In genomic region chr10:89367529-89367928, GRCh38 we compare ENCODE assay signal across 9 cellular contexts. TPM values are rescaled to one million over a fixed set of nuclear protein-coding genes. Genes with fewer than 3 reads are reported as not detected.
A peak's percentile ranks its signal among the peaks of the same experiment; 100 is the strongest.
DNase-seq lines count a peak whose midpoint lies in the region; ATAC-seq and TF ChIP-seq lines count a peak whose summit lies in the region.
"Had no signal": no experiment of that assay in that cellular context is flagged by ENCODE, and none has a peak within 500 bp of the region (broad histone marks: within the 10 kb centered on the region; RNA-seq: fewer than 3 reads in every experiment).

No MANE protein-coding gene starts in this region.

- H3K4me1 ChIP-seq in thoracic aorta (ENCODE audit: control insufficient read depth in 1 of 2, low read depth in 2 of 2): peaks cover 15 to 36% of the 10 kb centered on the region in 2 donors

- no peaks in the 10 kb centered on the region for H3K9me3 ChIP-seq in thoracic aorta

- no peaks in the 10 kb centered on the region for H3K36me3 ChIP-seq in thoracic aorta

- H3K36me3 Mint-ChIP-seq in activated T-cell treated with anti-CD3 and anti-CD28 coated beads, Interleukin-2, amount 50 U/mL, for 72 hours (ENCODE audit: insufficient read depth in 2 of 2): peaks cover 0 to 4% of the 10 kb centered on the region in 2 donors
- H3K36me3 Mint-ChIP-seq: IgD-negative memory B cell had no signal

- H3K9me3 Mint-ChIP-seq in activated T-cell treated with anti-CD3 and anti-CD28 coated beads, Interleukin-2, amount 50 U/mL, for 72 hours: peaks cover 0 to 1% of the 10 kb centered on the region in 2 donors
- H3K9me3 Mint-ChIP-seq: IgD-negative memory B cell had no signal

- no peaks in the 10 kb centered on the region for H3K27me3 Mint-ChIP-seq in activated T-cell treated with anti-CD3 and anti-CD28 coated beads, Interleukin-2, amount 50 U/mL, for 72 hours (ENCODE audit: low read depth)
- H3K27me3 Mint-ChIP-seq: IgD-negative memory B cell had no signal

- no peak overlapping the region for H3K4me3 Mint-ChIP-seq in activated T-cell treated with anti-CD3 and anti-CD28 coated beads, Interleukin-2, amount 50 U/mL, for 72 hours
- H3K4me3 Mint-ChIP-seq: IgD-negative memory B cell had no signal

- peaks cover 29% of the 10 kb centered on the region for H3K4me1 Mint-ChIP-seq in activated T-cell treated with anti-CD3 and anti-CD28 coated beads, Interleukin-2, amount 50 U/mL, for 72 hours (ENCODE audit: low read depth)

- TF ChIP-seq CTCF in thoracic aorta (IDR thresholded peaks at IDR 0.05): no peak

- H3K27ac Mint-ChIP-seq in activated T-cell treated with anti-CD3 and anti-CD28 coated beads, Interleukin-2, amount 50 U/mL, for 72 hours: no peak overlapping the region

- peak; percentile 37 to 52 for ATAC-seq in activated T-cell treated with anti-CD3 and anti-CD28 coated beads, Interleukin-2, amount 50 U/mL, for 72 hours (replicated peaks in 1 of 2)
- ATAC-seq in HG03066 (IDR thresholded peaks at IDR 0.05; ENCODE audit: low read depth, unreplicated experiment): peak; percentile 76
- peak; percentile 29 for ATAC-seq in thoracic aorta (ENCODE audit: insufficient number of reproducible peaks, low FRiP score, low read depth)
- ATAC-seq in SK-N-SH treated with all-trans-retinoic acid at 6 μM for 48 hours: no peak

- DNase-seq in activated T-cell treated with anti-CD3 and anti-CD28 coated beads, Interleukin-2, amount 50 U/mL, for 72 hours: no peak
- no peak for DNase-seq in activated T-cell treated with anti-CD3 and anti-CD28 coated beads, Interleukin-2, amount 50 U/mL, for 1 hour
- DNase-seq in caudate nucleus (lab: John Stamatoyannopoulos, UW): peak in 8 of 61 donors; percentile 11 to 54 (median 37)
- no peak for DNase-seq in thoracic aorta (ENCODE audit: low spot score)
- DNase-seq in AG20443 (ENCODE audit: low spot score): no peak
- DNase-seq in DMS79 (lab: John Stamatoyannopoulos, UW): no peak

- H3K4me3 ChIP-seq in thoracic aorta: no peak overlapping the region

- H3K27ac ChIP-seq in caudate nucleus (ENCODE audit: low read depth, low read length): peak overlapping the region; percentile 63
- peak overlapping the region in 1 of 2 donors; percentile 25 for H3K27ac ChIP-seq in thoracic aorta

- H3K27me3 ChIP-seq in thoracic aorta (replicated peaks; ENCODE audit: insufficient read depth): no peaks in the 10 kb centered on the region

TF ChIP-seq in SK-N-SH treated with all-trans-retinoic acid at 6 μM for 48 hours, 23 proteins besides CTCF, POLR2A, EP300 and RAD21:
- no peak for TF ChIP-seq ZC3H10 (CRISPR knock-in tag; IDR thresholded peaks at IDR 0.05)
- TF ChIP-seq RARB (CRISPR knock-in tag; IDR thresholded peaks at IDR 0.05): no peak

RNA-seq across cellular contexts. Expression of gene IFIT1B, which starts 10.3 kb away (rescaled TPM):
- not detected for total RNA-seq in activated T-cell treated with anti-CD3 and anti-CD28 coated beads, Interleukin-2, amount 50 U/mL, for 72 hours
- total RNA-seq in thoracic aorta: not detected

RNA-seq across cellular contexts. Expression of gene IFIT1, which starts 24.9 kb away (rescaled TPM):
- total RNA-seq in activated T-cell treated with anti-CD3 and anti-CD28 coated beads, Interleukin-2, amount 50 U/mL, for 72 hours: 1 to 10 TPM in 1 of 2 donors, under 1 TPM in 1; 0.79 to 2.7 TPM
- total RNA-seq in thoracic aorta: 10 to 100 TPM in 1 of 2 donors, 1 to 10 TPM in 1; 9.0 to 44.3 TPM

RNA-seq across cellular contexts. Expression of gene IFIT3, which starts 39.7 kb away (rescaled TPM):
- total RNA-seq in activated T-cell treated with anti-CD3 and anti-CD28 coated beads, Interleukin-2, amount 50 U/mL, for 72 hours: 10 to 100 TPM in 1 of 2 donors, 1 to 10 TPM in 1; 6.7 to 19.5 TPM
- 10 to 100 TPM in 1 of 2 donors, 1 to 10 TPM in 1; 9.6 to 22.7 TPM for total RNA-seq in thoracic aorta

RNA-seq across cellular contexts. Expression of gene IFIT5, which starts 46.8 kb away (rescaled TPM):
- total RNA-seq in activated T-cell treated with anti-CD3 and anti-CD28 coated beads, Interleukin-2, amount 50 U/mL, for 72 hours: 10 to 100 TPM in 1 of 2 donors, 1 to 10 TPM in 1; 6.6 to 10.2 TPM
- 10 to 100 TPM; 19.5 to 24.8 TPM for total RNA-seq in thoracic aorta
